1 cellular context compared by ENCODE assay signal in genomic region chr13:51322826-51323225, GRCh38.
TF ChIP-seq lines count a peak whose summit lies in the region.

No MANE protein-coding gene starts in this region.

TF ChIP-seq in H1, 55 proteins besides CTCF, POLR2A, EP300 and RAD21 (continued from another document):
- TF ChIP-seq ATF2 (IDR thresholded peaks at IDR 0.05; ENCODE audit: low read length) (no peak), YY1 (IDR thresholded peaks at IDR 0.05; ENCODE audit: low read depth, low read length) (no peak)
